1 cellular context compared by ENCODE assay signal in the genomic region with DNA sequence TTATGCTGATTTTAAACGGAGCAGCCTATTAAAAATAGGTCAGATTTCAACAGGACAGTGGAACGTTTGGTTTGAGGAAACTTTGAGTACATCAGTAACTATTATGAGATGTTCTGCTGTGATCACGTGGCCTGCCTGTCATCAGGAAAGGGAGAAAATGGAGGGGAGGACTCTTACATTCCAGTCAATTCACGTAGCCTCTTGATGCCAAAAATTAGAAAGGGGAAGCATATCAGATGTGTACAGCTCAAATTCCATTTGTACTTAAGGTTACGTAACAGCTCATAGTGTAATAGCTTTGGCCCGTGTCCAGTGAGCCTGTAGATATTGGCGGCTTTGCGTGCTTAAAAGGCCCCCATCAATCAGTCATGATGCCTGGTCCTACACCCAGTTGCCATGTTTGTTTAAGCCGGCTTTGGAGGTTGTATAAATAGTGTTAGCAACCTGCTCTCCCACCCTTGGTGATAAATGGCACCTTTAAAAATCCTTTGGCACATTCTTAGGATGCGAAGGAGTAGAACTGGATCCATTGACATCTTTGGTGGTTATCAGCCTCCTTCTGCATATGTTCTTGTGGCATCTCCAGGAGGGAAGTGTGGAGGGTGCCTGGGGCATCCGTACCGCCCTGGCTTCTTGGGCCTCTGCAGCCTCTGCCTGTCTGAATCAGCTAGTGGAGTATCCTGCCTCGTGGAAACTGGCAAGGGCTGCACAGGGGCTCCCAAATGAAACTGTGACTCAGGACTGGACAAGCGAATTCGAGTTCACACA.
TF ChIP-seq lines count a peak whose summit lies in the region.

No MANE protein-coding gene starts in this region.

TF ChIP-seq in HEK293, 187 proteins besides CTCF, POLR2A, EP300 and RAD21 (continued from another document and continues in another):
- TF ChIP-seq, protein P1, sequence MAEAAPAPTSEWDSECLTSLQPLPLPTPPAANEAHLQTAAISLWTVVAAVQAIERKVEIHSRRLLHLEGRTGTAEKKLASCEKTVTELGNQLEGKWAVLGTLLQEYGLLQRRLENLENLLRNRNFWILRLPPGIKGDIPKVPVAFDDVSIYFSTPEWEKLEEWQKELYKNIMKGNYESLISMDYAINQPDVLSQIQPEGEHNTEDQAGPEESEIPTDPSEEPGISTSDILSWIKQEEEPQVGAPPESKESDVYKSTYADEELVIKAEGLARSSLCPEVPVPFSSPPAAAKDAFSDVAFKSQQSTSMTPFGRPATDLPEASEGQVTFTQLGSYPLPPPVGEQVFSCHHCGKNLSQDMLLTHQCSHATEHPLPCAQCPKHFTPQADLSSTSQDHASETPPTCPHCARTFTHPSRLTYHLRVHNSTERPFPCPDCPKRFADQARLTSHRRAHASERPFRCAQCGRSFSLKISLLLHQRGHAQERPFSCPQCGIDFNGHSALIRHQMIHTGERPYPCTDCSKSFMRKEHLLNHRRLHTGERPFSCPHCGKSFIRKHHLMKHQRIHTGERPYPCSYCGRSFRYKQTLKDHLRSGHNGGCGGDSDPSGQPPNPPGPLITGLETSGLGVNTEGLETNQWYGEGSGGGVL (tag by site-specific recombination; IDR thresholded peaks at IDR 0.05): peak; percentile 84
- TF ChIP-seq ZNF558 (tag by site-specific recombination; IDR thresholded peaks at IDR 0.05) (peak; percentile 95), ZNF561 (tag by site-specific recombination; IDR thresholded peaks at IDR 0.05; ENCODE audit: borderline replicate concordance) (peak; percentile 97), KLF8 (tag by site-specific recombination; IDR thresholded peaks at IDR 0.05) (peak; percentile 91), ZNF624 (tag by site-specific recombination; IDR thresholded peaks at IDR 0.05) (no peak), ZNF792 (tag by site-specific recombination; IDR thresholded peaks at IDR 0.05) (peak; percentile 99), ZFHX2 (tag by site-specific recombination; conservative IDR thresholded peaks at IDR 0.05) (peak; percentile 69), ZSCAN23 (tag by site-specific recombination; IDR thresholded peaks at IDR 0.05) (peak; percentile 94), EGR2 (tag by site-specific recombination; IDR thresholded peaks at IDR 0.05; ENCODE audit: low read depth) (peak; percentile 83), YY1 (tag by site-specific recombination; IDR thresholded peaks at IDR 0.05) (peak; percentile 71), ZNF311 (tag by site-specific recombination; IDR thresholded peaks at IDR 0.05; ENCODE audit: borderline replicate concordance) (no peak), SP3 (tag by site-specific recombination; IDR thresholded peaks at IDR 0.05) (peak; percentile 60), MEIS1 (CRISPR knock-in tag; IDR thresholded peaks at IDR 0.05; ENCODE audit: borderline replicate concordance) (0 out of 2 replicates have a peak, but pooled peaks have one; percentile 57), ZFP69B (tag by site-specific recombination; IDR thresholded peaks at IDR 0.05) (peak; percentile 93), ZNF660 (tag by site-specific recombination; IDR thresholded peaks at IDR 0.05) (peak; percentile 98), ZNF670 (tag by site-specific recombination; IDR thresholded peaks at IDR 0.05; ENCODE audit: low read depth) (no peak), ZBTB17 (tag by site-specific recombination; IDR thresholded peaks at IDR 0.05) (peak; percentile 92), GFI1B (tag by site-specific recombination; IDR thresholded peaks at IDR 0.05) (0 out of 2 replicates have a peak, but pooled peaks have one; percentile 10), KLF1 (tag by site-specific recombination; IDR thresholded peaks at IDR 0.05) (peak; percentile 98), ZNF585B (tag by site-specific recombination; IDR thresholded peaks at IDR 0.05) (0 out of 2 replicates have a peak, but pooled peaks have one; percentile 20), ZBTB1 (tag by site-specific recombination; IDR thresholded peaks at IDR 0.05) (peak; percentile 92; the same call in 1 of the 2 replicates), ZNF777 (tag by site-specific recombination; IDR thresholded peaks at IDR 0.05; ENCODE audit: borderline replicate concordance) (no peak), ZNF621 (tag by site-specific recombination; IDR thresholded peaks at IDR 0.05) (no peak), ZNF10 (tag by site-specific recombination; IDR thresholded peaks at IDR 0.05) (peak; percentile 92), ZNF146 (tag by site-specific recombination; IDR thresholded peaks at IDR 0.05) (peak; percentile 34; the same call in 1 of the 2 replicates), ZNF596 (tag by site-specific recombination; IDR thresholded peaks at IDR 0.05) (peak; percentile 58; the same call in 1 of the 2 replicates), ZSCAN30 (tag by site-specific recombination; IDR thresholded peaks at IDR 0.05) (peak; percentile 87), ZNF623 (tag by site-specific recombination; IDR thresholded peaks at IDR 0.05) (peak; percentile 50), TCF7L2 (IDR thresholded peaks at IDR 0.05; ENCODE audit: borderline replicate concordance, low read depth, low read length) (peak; percentile 93), SCRT1 (tag by site-specific recombination; IDR thresholded peaks at IDR 0.05; ENCODE audit: borderline replicate concordance) (peak; percentile 82), ZNF837 (tag by site-specific recombination; IDR thresholded peaks at IDR 0.05) (no peak)
- TF ChIP-seq, protein P2, sequence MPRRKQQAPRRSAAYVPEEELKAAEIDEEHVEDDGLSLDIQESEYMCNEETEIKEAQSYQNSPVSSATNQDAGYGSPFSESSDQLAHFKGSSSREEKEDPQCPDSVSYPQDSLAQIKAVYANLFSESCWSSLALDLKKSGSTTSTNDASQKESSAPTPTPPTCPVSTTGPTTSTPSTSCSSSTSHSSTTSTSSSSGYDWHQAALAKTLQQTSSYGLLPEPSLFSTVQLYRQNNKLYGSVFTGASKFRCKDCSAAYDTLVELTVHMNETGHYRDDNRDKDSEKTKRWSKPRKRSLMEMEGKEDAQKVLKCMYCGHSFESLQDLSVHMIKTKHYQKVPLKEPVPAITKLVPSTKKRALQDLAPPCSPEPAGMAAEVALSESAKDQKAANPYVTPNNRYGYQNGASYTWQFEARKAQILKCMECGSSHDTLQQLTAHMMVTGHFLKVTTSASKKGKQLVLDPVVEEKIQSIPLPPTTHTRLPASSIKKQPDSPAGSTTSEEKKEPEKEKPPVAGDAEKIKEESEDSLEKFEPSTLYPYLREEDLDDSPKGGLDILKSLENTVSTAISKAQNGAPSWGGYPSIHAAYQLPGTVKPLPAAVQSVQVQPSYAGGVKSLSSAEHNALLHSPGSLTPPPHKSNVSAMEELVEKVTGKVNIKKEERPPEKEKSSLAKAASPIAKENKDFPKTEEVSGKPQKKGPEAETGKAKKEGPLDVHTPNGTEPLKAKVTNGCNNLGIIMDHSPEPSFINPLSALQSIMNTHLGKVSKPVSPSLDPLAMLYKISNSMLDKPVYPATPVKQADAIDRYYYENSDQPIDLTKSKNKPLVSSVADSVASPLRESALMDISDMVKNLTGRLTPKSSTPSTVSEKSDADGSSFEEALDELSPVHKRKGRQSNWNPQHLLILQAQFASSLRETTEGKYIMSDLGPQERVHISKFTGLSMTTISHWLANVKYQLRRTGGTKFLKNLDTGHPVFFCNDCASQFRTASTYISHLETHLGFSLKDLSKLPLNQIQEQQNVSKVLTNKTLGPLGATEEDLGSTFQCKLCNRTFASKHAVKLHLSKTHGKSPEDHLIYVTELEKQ (tag by site-specific recombination; IDR thresholded peaks at IDR 0.05; ENCODE audit: borderline replicate concordance): peak; percentile 98
- TF ChIP-seq, protein P3, sequence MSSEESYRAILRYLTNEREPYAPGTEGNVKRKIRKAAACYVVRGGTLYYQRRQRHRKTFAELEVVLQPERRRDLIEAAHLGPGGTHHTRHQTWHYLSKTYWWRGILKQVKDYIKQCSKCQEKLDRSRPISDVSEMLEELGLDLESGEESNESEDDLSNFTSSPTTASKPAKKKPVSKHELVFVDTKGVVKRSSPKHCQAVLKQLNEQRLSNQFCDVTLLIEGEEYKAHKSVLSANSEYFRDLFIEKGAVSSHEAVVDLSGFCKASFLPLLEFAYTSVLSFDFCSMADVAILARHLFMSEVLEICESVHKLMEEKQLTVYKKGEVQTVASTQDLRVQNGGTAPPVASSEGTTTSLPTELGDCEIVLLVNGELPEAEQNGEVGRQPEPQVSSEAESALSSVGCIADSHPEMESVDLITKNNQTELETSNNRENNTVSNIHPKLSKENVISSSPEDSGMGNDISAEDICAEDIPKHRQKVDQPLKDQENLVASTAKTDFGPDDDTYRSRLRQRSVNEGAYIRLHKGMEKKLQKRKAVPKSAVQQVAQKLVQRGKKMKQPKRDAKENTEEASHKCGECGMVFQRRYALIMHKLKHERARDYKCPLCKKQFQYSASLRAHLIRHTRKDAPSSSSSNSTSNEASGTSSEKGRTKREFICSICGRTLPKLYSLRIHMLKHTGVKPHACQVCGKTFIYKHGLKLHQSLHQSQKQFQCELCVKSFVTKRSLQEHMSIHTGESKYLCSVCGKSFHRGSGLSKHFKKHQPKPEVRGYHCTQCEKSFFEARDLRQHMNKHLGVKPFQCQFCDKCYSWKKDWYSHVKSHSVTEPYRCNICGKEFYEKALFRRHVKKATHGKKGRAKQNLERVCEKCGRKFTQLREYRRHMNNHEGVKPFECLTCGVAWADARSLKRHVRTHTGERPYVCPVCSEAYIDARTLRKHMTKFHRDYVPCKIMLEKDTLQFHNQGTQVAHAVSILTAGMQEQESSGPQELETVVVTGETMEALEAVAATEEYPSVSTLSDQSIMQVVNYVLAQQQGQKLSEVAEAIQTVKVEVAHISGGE (tag by site-specific recombination; conservative IDR thresholded peaks at IDR 0.05; ENCODE audit: low read depth): peak; percentile 85
- TF ChIP-seq, protein P4, sequence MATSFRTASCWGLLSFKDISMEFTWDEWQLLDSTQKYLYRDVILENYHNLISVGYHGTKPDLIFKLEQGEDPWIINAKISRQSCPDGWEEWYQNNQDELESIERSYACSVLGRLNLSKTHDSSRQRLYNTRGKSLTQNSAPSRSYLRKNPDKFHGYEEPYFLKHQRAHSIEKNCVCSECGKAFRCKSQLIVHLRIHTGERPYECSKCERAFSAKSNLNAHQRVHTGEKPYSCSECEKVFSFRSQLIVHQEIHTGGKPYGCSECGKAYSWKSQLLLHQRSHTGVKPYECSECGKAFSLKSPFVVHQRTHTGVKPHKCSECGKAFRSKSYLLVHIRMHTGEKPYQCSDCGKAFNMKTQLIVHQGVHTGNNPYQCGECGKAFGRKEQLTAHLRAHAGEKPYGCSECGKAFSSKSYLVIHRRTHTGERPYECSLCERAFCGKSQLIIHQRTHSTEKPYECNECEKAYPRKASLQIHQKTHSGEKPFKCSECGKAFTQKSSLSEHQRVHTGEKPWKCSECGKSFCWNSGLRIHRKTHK (tag by site-specific recombination; IDR thresholded peaks at IDR 0.05): no peak
- TF ChIP-seq, protein P5, sequence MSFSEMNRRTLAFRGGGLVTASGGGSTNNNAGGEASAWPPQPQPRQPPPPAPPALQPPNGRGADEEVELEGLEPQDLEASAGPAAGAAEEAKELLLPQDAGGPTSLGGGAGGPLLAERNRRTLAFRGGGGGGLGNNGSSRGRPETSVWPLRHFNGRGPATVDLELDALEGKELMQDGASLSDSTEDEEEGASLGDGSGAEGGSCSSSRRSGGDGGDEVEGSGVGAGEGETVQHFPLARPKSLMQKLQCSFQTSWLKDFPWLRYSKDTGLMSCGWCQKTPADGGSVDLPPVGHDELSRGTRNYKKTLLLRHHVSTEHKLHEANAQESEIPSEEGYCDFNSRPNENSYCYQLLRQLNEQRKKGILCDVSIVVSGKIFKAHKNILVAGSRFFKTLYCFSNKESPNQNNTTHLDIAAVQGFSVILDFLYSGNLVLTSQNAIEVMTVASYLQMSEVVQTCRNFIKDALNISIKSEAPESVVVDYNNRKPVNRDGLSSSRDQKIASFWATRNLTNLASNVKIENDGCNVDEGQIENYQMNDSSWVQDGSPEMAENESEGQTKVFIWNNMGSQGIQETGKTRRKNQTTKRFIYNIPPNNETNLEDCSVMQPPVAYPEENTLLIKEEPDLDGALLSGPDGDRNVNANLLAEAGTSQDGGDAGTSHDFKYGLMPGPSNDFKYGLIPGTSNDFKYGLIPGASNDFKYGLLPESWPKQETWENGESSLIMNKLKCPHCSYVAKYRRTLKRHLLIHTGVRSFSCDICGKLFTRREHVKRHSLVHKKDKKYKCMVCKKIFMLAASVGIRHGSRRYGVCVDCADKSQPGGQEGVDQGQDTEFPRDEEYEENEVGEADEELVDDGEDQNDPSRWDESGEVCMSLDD (tag by site-specific recombination; IDR thresholded peaks at IDR 0.05): 0 out of 2 replicates have a peak, but pooled peaks have one; percentile 26
- TF ChIP-seq, protein P6, sequence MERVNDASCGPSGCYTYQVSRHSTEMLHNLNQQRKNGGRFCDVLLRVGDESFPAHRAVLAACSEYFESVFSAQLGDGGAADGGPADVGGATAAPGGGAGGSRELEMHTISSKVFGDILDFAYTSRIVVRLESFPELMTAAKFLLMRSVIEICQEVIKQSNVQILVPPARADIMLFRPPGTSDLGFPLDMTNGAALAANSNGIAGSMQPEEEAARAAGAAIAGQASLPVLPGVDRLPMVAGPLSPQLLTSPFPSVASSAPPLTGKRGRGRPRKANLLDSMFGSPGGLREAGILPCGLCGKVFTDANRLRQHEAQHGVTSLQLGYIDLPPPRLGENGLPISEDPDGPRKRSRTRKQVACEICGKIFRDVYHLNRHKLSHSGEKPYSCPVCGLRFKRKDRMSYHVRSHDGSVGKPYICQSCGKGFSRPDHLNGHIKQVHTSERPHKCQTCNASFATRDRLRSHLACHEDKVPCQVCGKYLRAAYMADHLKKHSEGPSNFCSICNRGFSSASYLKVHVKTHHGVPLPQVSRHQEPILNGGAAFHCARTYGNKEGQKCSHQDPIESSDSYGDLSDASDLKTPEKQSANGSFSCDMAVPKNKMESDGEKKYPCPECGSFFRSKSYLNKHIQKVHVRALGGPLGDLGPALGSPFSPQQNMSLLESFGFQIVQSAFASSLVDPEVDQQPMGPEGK (tag by site-specific recombination; IDR thresholded peaks at IDR 0.05): peak; percentile 96
- TF ChIP-seq, protein P7, sequence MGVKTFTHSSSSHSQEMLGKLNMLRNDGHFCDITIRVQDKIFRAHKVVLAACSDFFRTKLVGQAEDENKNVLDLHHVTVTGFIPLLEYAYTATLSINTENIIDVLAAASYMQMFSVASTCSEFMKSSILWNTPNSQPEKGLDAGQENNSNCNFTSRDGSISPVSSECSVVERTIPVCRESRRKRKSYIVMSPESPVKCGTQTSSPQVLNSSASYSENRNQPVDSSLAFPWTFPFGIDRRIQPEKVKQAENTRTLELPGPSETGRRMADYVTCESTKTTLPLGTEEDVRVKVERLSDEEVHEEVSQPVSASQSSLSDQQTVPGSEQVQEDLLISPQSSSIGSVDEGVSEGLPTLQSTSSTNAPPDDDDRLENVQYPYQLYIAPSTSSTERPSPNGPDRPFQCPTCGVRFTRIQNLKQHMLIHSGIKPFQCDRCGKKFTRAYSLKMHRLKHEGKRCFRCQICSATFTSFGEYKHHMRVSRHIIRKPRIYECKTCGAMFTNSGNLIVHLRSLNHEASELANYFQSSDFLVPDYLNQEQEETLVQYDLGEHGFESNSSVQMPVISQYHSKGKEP (tag by site-specific recombination; IDR thresholded peaks at IDR 0.05): peak; percentile 81
